12 cellular contexts compared by ENCODE assay signal in genomic region chr3:71201939-71202338, GRCh38.
DNase-seq lines count a peak whose midpoint lies in the region; ATAC-seq and TF ChIP-seq lines count a peak whose summit lies in the region.
"Had no signal": no experiment of that assay in that cellular context is flagged by ENCODE, and none has a peak within 500 bp of the region (broad histone marks: within the 10 kb centered on the region; RNA-seq: fewer than 3 reads in every experiment).

No MANE protein-coding gene starts in this region.

- peak; percentile 92 for ATAC-seq in left lobe of liver
- ATAC-seq in HG03139 (IDR thresholded peaks at IDR 0.05; ENCODE audit: unreplicated experiment): no peak
- ATAC-seq: activated T-helper 17 cell treated with anti-CD3 and anti-CD28 coated beads, Interleukin-2, amount 50 U/mL, for 72 hours; T-cell had no signal

- intact Hi-C loops in breast epithelium (cut with DNase I; ENCODE audit: low total_unique reads): no loop called here

- H3K4me1 ChIP-seq in breast epithelium (peaks cover 0 to 8% of the 10 kb centered on the region in 2 donors), stomach smooth muscle (ENCODE audit: control insufficient read depth, insufficient read depth, low read length) (peaks cover 18% of the 10 kb centered on the region)

- H3K9ac ChIP-seq in stomach smooth muscle (ENCODE audit: low read length in 2 of 2): no peak overlapping the region

- H3K36me3 ChIP-seq in breast epithelium (no peaks in the 10 kb centered on the region), stomach smooth muscle (ENCODE audit: control insufficient read depth in 2 of 2, insufficient read depth in 2 of 2, low read length in 2 of 2) (peaks cover 0 to 3% of the 10 kb centered on the region in 2 donors)
- H3K36me3 ChIP-seq: neutrophil had no signal

- no peak overlapping the region for H3K4me3 ChIP-seq in breast epithelium
- no peak overlapping the region for H3K4me3 ChIP-seq in stomach smooth muscle (ENCODE audit: low read length in 2 of 2)

- no peak for TF ChIP-seq CTCF in breast epithelium (IDR thresholded peaks at IDR 0.05)

- peak; percentile 24 for DNase-seq in DMS 273 (lab: John Stamatoyannopoulos, UW; ENCODE audit: unreplicated experiment)
- no peak for DNase-seq in DMS 273 treated with DMSO at 0.1 percent for 48 hours (lab: John Stamatoyannopoulos, UW)
- peak; percentile 60 to 67 for DNase-seq in breast epithelium (ENCODE audit: low spot score in 2 of 2)
- DNase-seq in left lobe of liver (ENCODE audit: low spot score): peak; percentile 80
- no peak for DNase-seq in stimulated activated CD4-positive, alpha-beta T cell treated with anti-CD3 and anti-CD28 coated beads, Interleukin-4, amount 100 ng/mL, for 1 hour
- DNase-seq in NCI-H82 (lab: John Stamatoyannopoulos, UW): no peak
- DNase-seq: T-cell had no signal

- TF ChIP-seq POLR2A in breast epithelium (IDR thresholded peaks at IDR 0.05): no peak

- no peaks in the 10 kb centered on the region for H3K9me3 ChIP-seq in breast epithelium
- no peaks in the 10 kb centered on the region for H3K9me3 ChIP-seq in stomach smooth muscle (ENCODE audit: control insufficient read depth in 2 of 2, low read length in 2 of 2)
- H3K9me3 ChIP-seq: neutrophil had no signal

- H3K27me3 ChIP-seq in breast epithelium: no peaks in the 10 kb centered on the region
- H3K27me3 ChIP-seq in stomach smooth muscle (ENCODE audit: control insufficient read depth in 1 of 2, insufficient read depth in 2 of 2, low read length in 2 of 2): no peaks in the 10 kb centered on the region
- H3K27me3 ChIP-seq: neutrophil had no signal

- H3K27ac ChIP-seq in breast epithelium (peak overlapping the region in 1 of 2 donors; percentile 38), stomach smooth muscle (ENCODE audit: low read length) (peak overlapping the region; percentile 70)
- H3K27ac ChIP-seq: 22Rv1, neutrophil had no signal

Comparison
In these comparisons a context has a peak if more than half of its experiments do, and no peak if none do; other contexts are left out.
1. DNase-seq: peak in DMS 273 (single experiment), breast epithelium (2 of 2) and left lobe of liver (single experiment); none in DMS 273 treated with DMSO at 0.1 percent for 48 hours (single experiment), stimulated activated CD4-positive, alpha-beta T cell treated with anti-CD3 and anti-CD28 coated beads, Interleukin-4, amount 100 ng/mL, for 1 hour (single experiment) and NCI-H82 (single experiment).